1 cellular context compared by ENCODE assay signal in the genomic region with DNA sequence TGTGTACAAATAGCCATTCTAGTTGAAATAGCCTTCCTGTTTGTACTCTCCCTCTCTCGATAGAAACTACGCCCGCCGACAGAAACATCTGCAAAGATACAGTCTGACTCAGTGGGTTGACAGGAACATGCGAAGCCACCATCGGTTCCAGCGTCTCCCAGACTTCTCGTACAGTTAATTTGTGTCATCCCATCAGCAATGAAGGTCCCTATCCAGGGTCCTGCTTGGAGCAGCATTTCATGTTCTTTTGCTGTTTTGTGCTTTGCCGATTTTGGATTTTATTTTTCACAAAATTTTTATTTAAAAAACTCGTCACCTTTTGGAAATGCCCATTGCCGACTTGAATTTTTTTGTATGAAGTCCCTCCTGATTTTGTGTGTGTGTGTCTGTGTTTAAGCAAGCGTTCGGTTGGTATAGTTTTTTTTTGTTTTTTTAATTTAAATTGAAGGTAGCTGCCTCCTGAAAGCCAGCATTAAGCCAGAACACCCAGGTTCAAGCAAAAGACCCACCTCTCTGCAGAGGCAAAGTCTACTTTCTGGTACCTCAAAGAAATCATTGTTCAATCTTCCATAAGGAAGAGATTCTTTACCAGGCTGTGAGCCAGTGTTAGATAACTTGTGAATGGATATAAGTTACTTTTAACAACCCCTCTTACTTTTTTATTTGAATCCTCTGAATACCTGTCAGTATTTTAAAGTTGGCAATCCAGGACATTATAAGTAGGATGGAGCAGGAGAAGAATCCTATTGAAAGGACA.
TF ChIP-seq lines count a peak whose summit lies in the region.

No MANE protein-coding gene starts in this region.

TF ChIP-seq in HEK293, 187 proteins besides CTCF, POLR2A, EP300 and RAD21:
- TF ChIP-seq BCL11B (tag by site-specific recombination; IDR thresholded peaks at IDR 0.05; ENCODE audit: low read depth) (no peak), ZNF530 (tag by site-specific recombination; IDR thresholded peaks at IDR 0.05; ENCODE audit: low read depth) (no peak), ZNF600 (tag by site-specific recombination; IDR thresholded peaks at IDR 0.05) (no peak)
- TF ChIP-seq, protein P1, sequence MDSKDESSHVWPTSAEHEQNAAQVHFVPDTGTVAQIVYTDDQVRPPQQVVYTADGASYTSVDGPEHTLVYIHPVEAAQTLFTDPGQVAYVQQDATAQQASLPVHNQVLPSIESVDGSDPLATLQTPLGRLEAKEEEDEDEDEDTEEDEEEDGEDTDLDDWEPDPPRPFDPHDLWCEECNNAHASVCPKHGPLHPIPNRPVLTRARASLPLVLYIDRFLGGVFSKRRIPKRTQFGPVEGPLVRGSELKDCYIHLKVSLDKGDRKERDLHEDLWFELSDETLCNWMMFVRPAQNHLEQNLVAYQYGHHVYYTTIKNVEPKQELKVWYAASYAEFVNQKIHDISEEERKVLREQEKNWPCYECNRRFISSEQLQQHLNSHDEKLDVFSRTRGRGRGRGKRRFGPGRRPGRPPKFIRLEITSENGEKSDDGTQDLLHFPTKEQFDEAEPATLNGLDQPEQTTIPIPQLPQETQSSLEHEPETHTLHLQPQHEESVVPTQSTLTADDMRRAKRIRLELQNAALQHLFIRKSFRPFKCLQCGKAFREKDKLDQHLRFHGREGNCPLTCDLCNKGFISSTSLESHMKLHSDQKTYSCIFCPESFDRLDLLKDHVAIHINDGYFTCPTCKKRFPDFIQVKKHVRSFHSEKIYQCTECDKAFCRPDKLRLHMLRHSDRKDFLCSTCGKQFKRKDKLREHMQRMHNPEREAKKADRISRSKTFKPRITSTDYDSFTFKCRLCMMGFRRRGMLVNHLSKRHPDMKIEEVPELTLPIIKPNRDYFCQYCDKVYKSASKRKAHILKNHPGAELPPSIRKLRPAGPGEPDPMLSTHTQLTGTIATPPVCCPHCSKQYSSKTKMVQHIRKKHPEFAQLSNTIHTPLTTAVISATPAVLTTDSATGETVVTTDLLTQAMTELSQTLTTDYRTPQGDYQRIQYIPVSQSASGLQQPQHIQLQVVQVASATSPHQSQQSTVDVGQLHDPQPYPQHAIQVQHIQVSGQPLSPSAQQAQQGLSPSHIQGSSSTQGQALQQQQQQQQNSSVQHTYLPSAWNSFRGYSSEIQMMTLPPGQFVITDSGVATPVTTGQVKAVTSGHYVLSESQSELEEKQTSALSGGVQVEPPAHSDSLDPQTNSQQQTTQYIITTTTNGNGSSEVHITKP (tag by site-specific recombination; IDR thresholded peaks at IDR 0.05), result no peak
- TF ChIP-seq, protein P2, sequence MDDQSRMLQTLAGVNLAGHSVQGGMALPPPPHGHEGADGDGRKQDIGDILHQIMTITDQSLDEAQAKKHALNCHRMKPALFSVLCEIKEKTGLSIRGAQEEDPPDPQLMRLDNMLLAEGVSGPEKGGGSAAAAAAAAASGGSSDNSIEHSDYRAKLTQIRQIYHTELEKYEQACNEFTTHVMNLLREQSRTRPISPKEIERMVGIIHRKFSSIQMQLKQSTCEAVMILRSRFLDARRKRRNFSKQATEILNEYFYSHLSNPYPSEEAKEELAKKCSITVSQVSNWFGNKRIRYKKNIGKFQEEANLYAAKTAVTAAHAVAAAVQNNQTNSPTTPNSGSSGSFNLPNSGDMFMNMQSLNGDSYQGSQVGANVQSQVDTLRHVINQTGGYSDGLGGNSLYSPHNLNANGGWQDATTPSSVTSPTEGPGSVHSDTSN (CRISPR knock-in tag; IDR thresholded peaks at IDR 0.05), result no peak
- TF ChIP-seq, protein P3, sequence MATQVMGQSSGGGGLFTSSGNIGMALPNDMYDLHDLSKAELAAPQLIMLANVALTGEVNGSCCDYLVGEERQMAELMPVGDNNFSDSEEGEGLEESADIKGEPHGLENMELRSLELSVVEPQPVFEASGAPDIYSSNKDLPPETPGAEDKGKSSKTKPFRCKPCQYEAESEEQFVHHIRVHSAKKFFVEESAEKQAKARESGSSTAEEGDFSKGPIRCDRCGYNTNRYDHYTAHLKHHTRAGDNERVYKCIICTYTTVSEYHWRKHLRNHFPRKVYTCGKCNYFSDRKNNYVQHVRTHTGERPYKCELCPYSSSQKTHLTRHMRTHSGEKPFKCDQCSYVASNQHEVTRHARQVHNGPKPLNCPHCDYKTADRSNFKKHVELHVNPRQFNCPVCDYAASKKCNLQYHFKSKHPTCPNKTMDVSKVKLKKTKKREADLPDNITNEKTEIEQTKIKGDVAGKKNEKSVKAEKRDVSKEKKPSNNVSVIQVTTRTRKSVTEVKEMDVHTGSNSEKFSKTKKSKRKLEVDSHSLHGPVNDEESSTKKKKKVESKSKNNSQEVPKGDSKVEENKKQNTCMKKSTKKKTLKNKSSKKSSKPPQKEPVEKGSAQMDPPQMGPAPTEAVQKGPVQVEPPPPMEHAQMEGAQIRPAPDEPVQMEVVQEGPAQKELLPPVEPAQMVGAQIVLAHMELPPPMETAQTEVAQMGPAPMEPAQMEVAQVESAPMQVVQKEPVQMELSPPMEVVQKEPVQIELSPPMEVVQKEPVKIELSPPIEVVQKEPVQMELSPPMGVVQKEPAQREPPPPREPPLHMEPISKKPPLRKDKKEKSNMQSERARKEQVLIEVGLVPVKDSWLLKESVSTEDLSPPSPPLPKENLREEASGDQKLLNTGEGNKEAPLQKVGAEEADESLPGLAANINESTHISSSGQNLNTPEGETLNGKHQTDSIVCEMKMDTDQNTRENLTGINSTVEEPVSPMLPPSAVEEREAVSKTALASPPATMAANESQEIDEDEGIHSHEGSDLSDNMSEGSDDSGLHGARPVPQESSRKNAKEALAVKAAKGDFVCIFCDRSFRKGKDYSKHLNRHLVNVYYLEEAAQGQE (tag by site-specific recombination; IDR thresholded peaks at IDR 0.05), result peak; percentile 42; the same call in 1 of the 2 replicates
